8 cellular contexts compared by ENCODE assay signal in the genomic region with DNA sequence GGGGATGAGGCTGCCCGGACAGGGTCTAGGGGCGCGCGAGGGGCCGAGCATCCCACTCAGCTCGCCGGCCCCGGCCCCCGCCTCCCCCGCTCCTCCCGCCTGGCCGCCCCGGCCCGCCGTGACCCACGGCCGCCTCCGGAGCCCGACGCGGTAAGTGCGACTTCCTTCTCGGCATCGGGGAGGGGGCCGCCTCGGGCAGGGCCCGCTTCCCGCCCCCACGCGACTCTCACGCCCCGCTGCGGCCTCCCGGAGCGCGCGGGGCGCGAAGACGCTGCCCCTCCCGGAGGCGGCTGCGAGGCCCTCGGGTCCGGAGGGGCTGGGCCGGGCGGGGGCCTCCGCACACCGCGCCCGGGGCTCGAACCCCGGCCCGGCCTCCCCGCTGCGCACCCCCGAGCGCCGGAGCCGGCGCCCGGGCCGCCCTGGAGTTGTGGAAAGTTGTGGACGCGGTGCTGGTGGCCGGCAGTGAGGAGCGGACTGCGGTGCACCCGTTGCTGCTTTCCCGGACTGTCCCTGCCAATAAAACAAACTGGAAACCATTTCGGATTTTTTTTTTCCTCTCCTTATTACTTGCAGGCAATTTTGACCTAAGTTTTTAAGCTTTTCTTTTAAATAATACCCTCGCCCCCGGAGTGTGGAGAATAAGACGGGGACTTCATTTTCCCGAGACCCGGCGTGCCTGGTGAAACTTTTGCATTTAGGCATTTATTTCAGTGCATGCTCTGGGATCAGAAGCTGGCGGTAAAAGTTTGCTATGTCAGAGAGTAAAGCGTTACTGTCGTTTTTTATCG. TPM values are rescaled to one million over a fixed set of nuclear protein-coding genes. Genes with fewer than 3 reads are reported as not detected.
A peak's percentile ranks its signal among the peaks of the same experiment; 100 is the strongest.
DNase-seq lines count a peak whose midpoint lies in the region; ATAC-seq, FAIRE-seq and TF ChIP-seq lines count a peak whose summit lies in the region.

No MANE protein-coding gene starts in this region.

- no peaks in the 10 kb centered on the region for H3K9me3 Mint-ChIP-seq in activated naive CD4-positive, alpha-beta T cell treated with anti-CD3 and anti-CD28 coated beads, Interleukin-2, amount 50 U/mL, for 72 hours

- no peak overlapping the region for H3K4ac ChIP-seq in trophoblast cell (ENCODE audit: low read depth, low read length)

- peak overlapping the region; percentile 23 for H4K91ac ChIP-seq in trophoblast cell (ENCODE audit: low read depth, low read length)

- H4K20me1 ChIP-seq in DND-41 (ENCODE audit: insufficient read depth, low read length) (no peaks in the 10 kb centered on the region; the same call in 1 of the 2 replicates), Loucy (ENCODE audit: insufficient read depth, low read length, poor library complexity, severe bottlenecking) (peaks cover 25% of the 10 kb centered on the region)

- H3K4me1 ChIP-seq in DND-41 (ENCODE audit: insufficient read depth, low read length) (peaks cover 42% of the 10 kb centered on the region), Loucy (ENCODE audit: insufficient read depth, low read length, poor library complexity, severe bottlenecking) (peaks cover 40% of the 10 kb centered on the region), cardiac muscle cell (ENCODE audit: low read depth) (no peaks in the 10 kb centered on the region), trophoblast cell (ENCODE audit: control insufficient read depth in 1 of 2, insufficient read depth in 2 of 2, low read length in 2 of 2) (peaks cover under 1 to 9% of the 10 kb centered on the region in 2 experiments)

- H2AK5ac ChIP-seq in trophoblast cell (ENCODE audit: low read length): no peak overlapping the region

- H3K9me3 ChIP-seq in DND-41 (ENCODE audit: insufficient read depth, low read length, severe bottlenecking) (no peaks in the 10 kb centered on the region), Loucy (ENCODE audit: insufficient read depth, low read depth, low read length) (no peaks in the 10 kb centered on the region), cardiac muscle cell (ENCODE audit: low read depth) (no peaks in the 10 kb centered on the region), trophoblast cell (ENCODE audit: insufficient read depth, low read depth, low read length) (no peaks in the 10 kb centered on the region)

- peaks cover 17% of the 10 kb centered on the region for H3K79me2 ChIP-seq in DND-41 (ENCODE audit: insufficient read depth, low read length)
- H3K79me2 ChIP-seq in Loucy (ENCODE audit: insufficient read depth, low read length): peaks cover 41% of the 10 kb centered on the region
- H3K79me2 ChIP-seq in trophoblast cell (ENCODE audit: control insufficient read depth, insufficient read depth, low read length, poor library complexity): peaks cover 3% of the 10 kb centered on the region

- no peak for FAIRE-seq in D721Med (lab: Jason Lieb, UNC)

- no peak for TF ChIP-seq CTCF in DND-41 (IDR thresholded peaks at IDR 0.05; ENCODE audit: borderline replicate concordance, extremely low read depth, low read length, poor library complexity, severe bottlenecking)
- TF ChIP-seq CTCF in Loucy (conservative IDR thresholded peaks at IDR 0.05; ENCODE audit: low read length): no peak
- no peak for TF ChIP-seq CTCF in cardiac muscle cell (IDR thresholded peaks at IDR 0.05; ENCODE audit: low read depth, low read length)
- no peak for TF ChIP-seq CTCF in D721Med (IDR thresholded peaks at IDR 0.05; ENCODE audit: insufficient read depth, missing control alignments)

- H3K9me2 ChIP-seq in Loucy (replicated peaks; ENCODE audit: low read depth, low read length): no peaks in the 10 kb centered on the region

- no peak overlapping the region for H2BK12ac ChIP-seq in trophoblast cell (ENCODE audit: low read length)

- peak overlapping the region; percentile 83 for H2AFZ ChIP-seq in DND-41 (ENCODE audit: low read depth, low read length)
- peak overlapping the region; percentile 57 for H2AFZ ChIP-seq in Loucy (ENCODE audit: low read length)
- H2AFZ ChIP-seq in trophoblast cell (ENCODE audit: insufficient read depth, low read length, poor library complexity): peak overlapping the region; percentile 6

- WGBS in trophoblast cell (ENCODE audit: extremely low coverage, insufficient coverage, insufficient read length): no CpG with 5 or more reads among the region's 81 CpGs

- H2BK5ac ChIP-seq in trophoblast cell (ENCODE audit: low read depth, low read length, poor library complexity): peak overlapping the region; percentile 7

- H3K27ac Mint-ChIP-seq in activated naive CD4-positive, alpha-beta T cell treated with anti-CD3 and anti-CD28 coated beads, Interleukin-2, amount 50 U/mL, for 72 hours: peak overlapping the region; percentile 85 to 98

- H3F3A ChIP-seq in Loucy (ENCODE audit: low read depth): no peaks in the 10 kb centered on the region

- peak overlapping the region; percentile 31 for H3K18ac ChIP-seq in trophoblast cell (ENCODE audit: low read length)

- H3K27me3 ChIP-seq in DND-41 (ENCODE audit: insufficient read depth, low read length, poor library complexity): no peaks in the 10 kb centered on the region
- no peaks in the 10 kb centered on the region for H3K27me3 ChIP-seq in Loucy (ENCODE audit: insufficient read depth, low read length, poor library complexity, severe bottlenecking)
- H3K27me3 ChIP-seq in cardiac muscle cell: no peaks in the 10 kb centered on the region
- H3K27me3 ChIP-seq in trophoblast cell (ENCODE audit: insufficient read depth, low read length): no peaks in the 10 kb centered on the region

- H3K79me1 ChIP-seq in trophoblast cell (ENCODE audit: low read length): peaks cover 6% of the 10 kb centered on the region

- H3K23ac ChIP-seq in trophoblast cell (ENCODE audit: low read length): no peak overlapping the region

- peak overlapping the region; percentile 38 for H4K8ac ChIP-seq in trophoblast cell (ENCODE audit: low read depth, low read length)

- peak; percentile 28 for ATAC-seq in DND-41 (ENCODE audit: insufficient read depth, low read depth)
- peak; percentile 25 for ATAC-seq in GM21447 (IDR thresholded peaks at IDR 0.05; ENCODE audit: unreplicated experiment)
- peak; percentile 31 to 43 for ATAC-seq in activated naive CD4-positive, alpha-beta T cell treated with anti-CD3 and anti-CD28 coated beads, Interleukin-2, amount 50 U/mL, for 72 hours

- peak overlapping the region; percentile 3 for H4K12ac ChIP-seq in trophoblast cell (ENCODE audit: low read depth, low read length)

- H3K4me3 ChIP-seq in DND-41 (ENCODE audit: low read depth in 1 of 2, low read length in 2 of 2) (peak overlapping the region; percentile 32 to 64; a peak in 3 of 4 replicates), Loucy (ENCODE audit: low read length, poor library complexity, severe bottlenecking) (peak overlapping the region; percentile 76), cardiac muscle cell (peak overlapping the region; percentile 100), trophoblast cell (ENCODE audit: low read depth, low read length) (peak overlapping the region; percentile 97)

- H3K36me3 ChIP-seq in DND-41 (ENCODE audit: insufficient read depth, low read length) (peaks cover 2% of the 10 kb centered on the region; the same call in 1 of the 2 replicates), Loucy (ENCODE audit: insufficient read depth, low read length) (no peaks in the 10 kb centered on the region), cardiac muscle cell (no peaks in the 10 kb centered on the region), trophoblast cell (ENCODE audit: control insufficient read depth in 1 of 2, insufficient read depth in 2 of 2, low read length in 2 of 2) (no peaks in the 10 kb centered on the region)

- H3K36me3 Mint-ChIP-seq in activated naive CD4-positive, alpha-beta T cell treated with anti-CD3 and anti-CD28 coated beads, Interleukin-2, amount 50 U/mL, for 72 hours: peaks cover 0 to 12% of the 10 kb centered on the region in 2 donors

- H3K27ac ChIP-seq in DND-41 (ENCODE audit: low read length): peak overlapping the region; percentile 11; the same call in 1 of the 2 replicates
- peak overlapping the region; percentile 69 for H3K27ac ChIP-seq in cardiac muscle cell
- peak overlapping the region; percentile 84 for H3K27ac ChIP-seq in trophoblast cell (ENCODE audit: low read depth, low read length)

- peak; percentile 40 for DNase-seq in DND-41
- peak in 1 of 2 donors; percentile 48 for DNase-seq in activated naive CD4-positive, alpha-beta T cell treated with anti-CD3 and anti-CD28 coated beads, Interleukin-2, amount 50 U/mL, for 72 hours (ENCODE audit: low spot score in 2 of 2)
- DNase-seq in cardiac muscle cell (ENCODE audit: low read depth in 1 of 2, low spot score in 1 of 2): peak; percentile 44 to 67
- DNase-seq in trophoblast cell: peak; percentile 12 to 42
- no peak for DNase-seq in NCI-H2029 (lab: John Stamatoyannopoulos, UW)
- no peak for DNase-seq in D721Med (ENCODE audit: insufficient read length, low spot score)

- H3K9ac ChIP-seq in DND-41 (ENCODE audit: low read depth, low read length) (peak overlapping the region; percentile 78), Loucy (ENCODE audit: low read depth, low read length, poor library complexity, severe bottlenecking) (peak overlapping the region; percentile 78), trophoblast cell (ENCODE audit: low read length) (peak overlapping the region; percentile 96)

- H3K4me2 ChIP-seq in DND-41 (ENCODE audit: insufficient read depth, low read length): peak overlapping the region; percentile 73
- H3K4me2 ChIP-seq in Loucy (ENCODE audit: low read depth, low read length, poor library complexity, severe bottlenecking): peak overlapping the region; percentile 87
- H3K4me2 ChIP-seq in trophoblast cell (ENCODE audit: low read length): peak overlapping the region; percentile 89

- H3K14ac ChIP-seq in trophoblast cell (ENCODE audit: low read length): peak overlapping the region; percentile 28

- peak overlapping the region; percentile 4 for H2BK120ac ChIP-seq in trophoblast cell (ENCODE audit: insufficient read depth, low read length, poor library complexity)

RNA-seq across cellular contexts. Expression of gene TMEM156, which starts 12.9 kb away (rescaled TPM):
- total RNA-seq in activated naive CD4-positive, alpha-beta T cell treated with anti-CD3 and anti-CD28 coated beads, Interleukin-2, amount 50 U/mL, for 72 hours: 10 to 100 TPM; 13.8 to 24.0 TPM
- total RNA-seq in cardiac muscle cell: not detected in 2 replicates
- not detected in 2 replicates for polyA plus RNA-seq in cardiac muscle cell
- polyA plus RNA-seq in trophoblast cell (2013): not detected in 2 replicates

RNA-seq across cellular contexts. Expression of gene KLHL5, which starts 16.9 kb away (rescaled TPM):
- 10 to 100 TPM in 1 of 2 donors, 1 to 10 TPM in 1; 5.0 to 29.4 TPM for total RNA-seq in activated naive CD4-positive, alpha-beta T cell treated with anti-CD3 and anti-CD28 coated beads, Interleukin-2, amount 50 U/mL, for 72 hours
- 17.3 and 27.7 TPM in 2 replicates for total RNA-seq in cardiac muscle cell
- polyA plus RNA-seq in cardiac muscle cell: 20.7 and 27.4 TPM in 2 replicates
- polyA plus RNA-seq in trophoblast cell (2013): 15.0 and 15.9 TPM in 2 replicates

Comparison
In these comparisons a context has a peak if more than half of its experiments do, and no peak if none do; other contexts are left out.
1. DNase-seq: peak in DND-41 (single experiment), cardiac muscle cell (2 of 2) and trophoblast cell (2 of 2); none in NCI-H2029 (single experiment) and D721Med (single experiment).
2. H2AFZ ChIP-seq: peak in every context shown above with its lines; median percentile 83 in DND-41; 57 in Loucy; 6 in trophoblast cell.
3. H3K27ac ChIP-seq: peak in every context shown above with its lines; median percentile 84 in trophoblast cell; 69 in cardiac muscle cell; 11 in DND-41.
4. H3K4me3 ChIP-seq: peak in every context shown above with its lines; median percentile 100 in cardiac muscle cell; 97 in trophoblast cell; 76 in Loucy; 48 in DND-41.
5. RNA of gene TMEM156, which starts 12.9 kb away (total RNA-seq): 13.8 to 24.0 TPM in activated naive CD4-positive, alpha-beta T cell treated with anti-CD3 and anti-CD28 coated beads, Interleukin-2, amount 50 U/mL, for 72 hours; not detected in cardiac muscle cell; every median in the first group is over 10 times any median in the second.
6. Peak in every context shown above with its lines, with median percentiles within 50 percentile points of each other: ATAC-seq, H3K4me2 ChIP-seq and H3K9ac ChIP-seq.